7 cellular contexts compared by ENCODE assay signal in genomic region chr15:28885630-28886430, GRCh38.
DNase-seq lines count a peak whose midpoint lies in the region; ATAC-seq and TF ChIP-seq lines count a peak whose summit lies in the region.

Gene APBA2 (plus strand): TSS chr15:28885974. CDS start chr15:29053885, 167,911 bp downstream.

- POLR2A ChIA-PET in HEK293 (lab: Yijun Ruan, JAX): no interaction called here

- H3K4me1 ChIP-seq in HEK293 (ENCODE audit: control insufficient read depth, insufficient read depth, low read length): no peaks in the 10 kb centered on the region; the same call in 1 of the 2 replicates

- ATAC-seq in SK-N-SH treated with all-trans-retinoic acid at 6 μM for 48 hours (peak; percentile 54), HG02840 (IDR thresholded peaks at IDR 0.05; ENCODE audit: low FRiP score, unreplicated experiment) (no peak)

- peak; percentile 82 for DNase-seq in astrocyte of the hippocampus (ENCODE audit: low read depth, low spot score)
- DNase-seq in iPS-NIHi7 (ENCODE audit: extremely low spot score): peak; percentile 62
- DNase-seq in stimulated activated CD4-positive, alpha-beta T cell treated with anti-CD3 and anti-CD28 coated beads, Interleukin-2, amount 100 ng/mL, for 4 hours (ENCODE audit: low read depth): peak; percentile 26
- no peak for DNase-seq in RKO (ENCODE audit: low spot score)

- H3K27ac ChIP-seq in HEK293 (ENCODE audit: extremely low read depth, low read depth, low read length): peak within 1 kb of the TSS; percentile 75; the same call in 1 of the 2 replicates

- CTCF ChIA-PET in HEK293 (lab: Yijun Ruan, JAX): no interaction called here

- H3K4me3 ChIP-seq in HEK293 (ENCODE audit: low read depth, low read length): peak within 1 kb of the TSS; percentile 56

- no peaks in the 10 kb centered on the region for H3K36me3 ChIP-seq in HEK293 (ENCODE audit: control insufficient read depth in 2 of 2, insufficient read depth in 1 of 2, low read length in 2 of 2)

- no peaks in the 10 kb centered on the region for H3K9me3 ChIP-seq in HEK293 (ENCODE audit: control insufficient read depth, insufficient read depth, low read depth, low read length)

- no peak; the same call in 1 of the 2 replicates for TF ChIP-seq CTCF in HEK293 (tag by site-specific recombination; IDR thresholded peaks at IDR 0.05)

TF ChIP-seq in HEK293, 187 proteins besides CTCF, POLR2A, EP300 and RAD21 (continues in another document):
- no peak for TF ChIP-seq ZSCAN16 (tag by site-specific recombination; IDR thresholded peaks at IDR 0.05)
- TF ChIP-seq ZNF23 (tag by site-specific recombination; IDR thresholded peaks at IDR 0.05; ENCODE audit: borderline replicate concordance): no peak
- TF ChIP-seq ZNF121 (tag by site-specific recombination; IDR thresholded peaks at IDR 0.05): no peak
- TF ChIP-seq, protein P1, sequence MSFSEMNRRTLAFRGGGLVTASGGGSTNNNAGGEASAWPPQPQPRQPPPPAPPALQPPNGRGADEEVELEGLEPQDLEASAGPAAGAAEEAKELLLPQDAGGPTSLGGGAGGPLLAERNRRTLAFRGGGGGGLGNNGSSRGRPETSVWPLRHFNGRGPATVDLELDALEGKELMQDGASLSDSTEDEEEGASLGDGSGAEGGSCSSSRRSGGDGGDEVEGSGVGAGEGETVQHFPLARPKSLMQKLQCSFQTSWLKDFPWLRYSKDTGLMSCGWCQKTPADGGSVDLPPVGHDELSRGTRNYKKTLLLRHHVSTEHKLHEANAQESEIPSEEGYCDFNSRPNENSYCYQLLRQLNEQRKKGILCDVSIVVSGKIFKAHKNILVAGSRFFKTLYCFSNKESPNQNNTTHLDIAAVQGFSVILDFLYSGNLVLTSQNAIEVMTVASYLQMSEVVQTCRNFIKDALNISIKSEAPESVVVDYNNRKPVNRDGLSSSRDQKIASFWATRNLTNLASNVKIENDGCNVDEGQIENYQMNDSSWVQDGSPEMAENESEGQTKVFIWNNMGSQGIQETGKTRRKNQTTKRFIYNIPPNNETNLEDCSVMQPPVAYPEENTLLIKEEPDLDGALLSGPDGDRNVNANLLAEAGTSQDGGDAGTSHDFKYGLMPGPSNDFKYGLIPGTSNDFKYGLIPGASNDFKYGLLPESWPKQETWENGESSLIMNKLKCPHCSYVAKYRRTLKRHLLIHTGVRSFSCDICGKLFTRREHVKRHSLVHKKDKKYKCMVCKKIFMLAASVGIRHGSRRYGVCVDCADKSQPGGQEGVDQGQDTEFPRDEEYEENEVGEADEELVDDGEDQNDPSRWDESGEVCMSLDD (tag by site-specific recombination; IDR thresholded peaks at IDR 0.05): 0 out of 2 replicates have a peak, but pooled peaks have one; percentile 19
- no peak for TF ChIP-seq IKZF3 (tag by site-specific recombination; IDR thresholded peaks at IDR 0.05)
- TF ChIP-seq OSR2 (tag by site-specific recombination; IDR thresholded peaks at IDR 0.05): no peak
- TF ChIP-seq ZNF513 (tag by site-specific recombination; IDR thresholded peaks at IDR 0.05): no peak
- TF ChIP-seq ZNF704 (tag by site-specific recombination; IDR thresholded peaks at IDR 0.05): no peak
- TF ChIP-seq SCRT2 (tag by site-specific recombination; IDR thresholded peaks at IDR 0.05): no peak

TF ChIP-seq in SK-N-SH treated with all-trans-retinoic acid at 6 μM for 48 hours, 23 proteins besides CTCF, POLR2A, EP300 and RAD21:
- TF ChIP-seq ARNTL (CRISPR knock-in tag; IDR thresholded peaks at IDR 0.05; ENCODE audit: borderline replicate concordance, low read depth): no peak
- TF ChIP-seq ZFP3 (CRISPR knock-in tag; IDR thresholded peaks at IDR 0.05): no peak
- no peak for TF ChIP-seq ZC3H10 (CRISPR knock-in tag; IDR thresholded peaks at IDR 0.05)
- TF ChIP-seq ZNF565 (CRISPR knock-in tag; conservative IDR thresholded peaks at IDR 0.05; ENCODE audit: low read depth): no peak
- TF ChIP-seq, protein P2, sequence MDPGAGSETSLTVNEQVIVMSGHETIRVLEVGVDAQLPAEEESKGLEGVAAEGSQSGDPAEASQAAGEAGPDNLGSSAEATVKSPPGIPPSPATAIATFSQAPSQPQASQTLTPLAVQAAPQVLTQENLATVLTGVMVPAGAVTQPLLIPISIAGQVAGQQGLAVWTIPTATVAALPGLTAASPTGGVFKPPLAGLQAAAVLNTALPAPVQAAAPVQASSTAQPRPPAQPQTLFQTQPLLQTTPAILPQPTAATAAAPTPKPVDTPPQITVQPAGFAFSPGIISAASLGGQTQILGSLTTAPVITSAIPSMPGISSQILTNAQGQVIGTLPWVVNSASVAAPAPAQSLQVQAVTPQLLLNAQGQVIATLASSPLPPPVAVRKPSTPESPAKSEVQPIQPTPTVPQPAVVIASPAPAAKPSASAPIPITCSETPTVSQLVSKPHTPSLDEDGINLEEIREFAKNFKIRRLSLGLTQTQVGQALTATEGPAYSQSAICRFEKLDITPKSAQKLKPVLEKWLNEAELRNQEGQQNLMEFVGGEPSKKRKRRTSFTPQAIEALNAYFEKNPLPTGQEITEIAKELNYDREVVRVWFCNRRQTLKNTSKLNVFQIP (CRISPR knock-in tag; IDR thresholded peaks at IDR 0.05; ENCODE audit: borderline replicate concordance, low read depth): no peak
- no peak for TF ChIP-seq CSDC2 (CRISPR knock-in tag; IDR thresholded peaks at IDR 0.05)
